In genomic region chr21:39385299-39386145, GRCh38 we compare ENCODE assay signal across 1 cellular context.
TF ChIP-seq lines count a peak whose summit lies in the region.

No MANE protein-coding gene starts in this region.

TF ChIP-seq in HepG2, 621 proteins besides CTCF, POLR2A, EP300 and RAD21 (continued from another document and continues in another):
- TF ChIP-seq ZNF318 (CRISPR knock-in tag; IDR thresholded peaks at IDR 0.05) (peak; percentile 34; the same call in 1 of the 2 replicates), ZNF770 (CRISPR knock-in tag; IDR thresholded peaks at IDR 0.05) (no peak; the same call in 1 of the 2 replicates), HNRNPLL (IDR thresholded peaks at IDR 0.05; ENCODE audit: low read depth, low read length, poor library complexity, severe bottlenecking) (peak; percentile 99), PRDM15 (CRISPR knock-in tag; IDR thresholded peaks at IDR 0.05) (no peak), SIN3A (IDR thresholded peaks at IDR 0.05; ENCODE audit: borderline replicate concordance, low read depth, low read length) (peak; percentile 59; the same call in 1 of the 2 replicates), NKX3-1 (CRISPR knock-in tag; IDR thresholded peaks at IDR 0.05) (0 out of 2 replicates have a peak, but pooled peaks have one; percentile 24), RORA (CRISPR knock-in tag; IDR thresholded peaks at IDR 0.05) (no peak), TFDP2 (CRISPR knock-in tag; IDR thresholded peaks at IDR 0.05) (peak; percentile 81; the same call in 1 of the 2 replicates), NFYB (CRISPR knock-in tag; IDR thresholded peaks at IDR 0.05) (no peak), KAT7 (CRISPR knock-in tag; IDR thresholded peaks at IDR 0.05; ENCODE audit: borderline replicate concordance) (0 out of 2 replicates have a peak, but pooled peaks have one; percentile 29), SSRP1 (CRISPR knock-in tag; IDR thresholded peaks at IDR 0.05) (0 out of 2 replicates have a peak, but pooled peaks have one; percentile 10), HNF1A (IDR thresholded peaks at IDR 0.05; ENCODE audit: low read depth) (no peak; the same call in 1 of the 2 replicates), HNF1A (CRISPR knock-in tag; IDR thresholded peaks at IDR 0.05; ENCODE audit: borderline replicate concordance) (peak; percentile 86; the same call in 1 of the 2 replicates), ZFX (CRISPR knock-in tag; IDR thresholded peaks at IDR 0.05; ENCODE audit: low read depth) (no peak; the same call in none of the 2 replicates), TARDBP (CRISPR knock-in tag; IDR thresholded peaks at IDR 0.05) (peak; percentile 84; the same call in 1 of the 2 replicates), ZBTB46 (CRISPR knock-in tag; IDR thresholded peaks at IDR 0.05; ENCODE audit: borderline replicate concordance) (no peak), SIN3B (IDR thresholded peaks at IDR 0.05; ENCODE audit: low read length) (0 out of 2 replicates have a peak, but pooled peaks have one; percentile 32), CEBPZ (IDR thresholded peaks at IDR 0.05; ENCODE audit: low read length) (no peak), SRSF9 (IDR thresholded peaks at IDR 0.05; ENCODE audit: borderline replicate concordance, insufficient read depth, low read depth, low read length, poor library complexity, severe bottlenecking) (no peak), ZNF274 (CRISPR knock-in tag; IDR thresholded peaks at IDR 0.05) (no peak; the same call in 1 of the 2 replicates), THYN1 (CRISPR knock-in tag; IDR thresholded peaks at IDR 0.05; ENCODE audit: borderline replicate concordance, low read depth) (no peak), NR0B2 (CRISPR knock-in tag; IDR thresholded peaks at IDR 0.05) (no peak), U2AF1 (optimal IDR thresholded peaks at IDR 0.05; ENCODE audit: low read depth, low read length) (no peak), KDM4B (CRISPR knock-in tag; IDR thresholded peaks at IDR 0.05) (peak; percentile 74), TEAD3 (CRISPR knock-in tag; optimal IDR thresholded peaks at IDR 0.05; ENCODE audit: borderline replicate concordance) (peak; percentile 97)
